In the genomic region with DNA sequence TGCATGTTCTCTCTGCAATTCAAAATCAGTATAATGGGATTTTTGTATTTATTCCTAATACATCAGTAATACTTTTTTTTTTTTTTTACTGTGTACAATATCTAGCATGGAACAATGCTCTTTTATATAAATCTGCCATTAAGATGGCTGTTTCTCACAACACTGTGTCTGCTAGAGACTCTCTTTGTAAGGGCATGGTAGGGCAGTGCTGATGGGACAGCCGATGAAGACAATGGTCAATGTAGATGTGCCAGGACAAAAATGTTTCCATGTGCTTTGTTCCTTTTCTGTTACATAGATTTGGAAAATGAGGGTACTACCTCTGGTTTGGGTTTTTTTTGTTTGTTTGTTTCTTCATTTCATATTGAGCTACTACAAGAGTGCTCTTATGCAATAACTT, we compare ENCODE assay signal across 28 cellular contexts.
DNase-seq lines count a peak whose midpoint lies in the region; ATAC-seq, FAIRE-seq and TF ChIP-seq lines count a peak whose summit lies in the region.
"Had no signal": no experiment of that assay in that cellular context is flagged by ENCODE, and none has a peak within 500 bp of the region (broad histone marks: within the 10 kb centered on the region; RNA-seq: fewer than 3 reads in every experiment).

No MANE protein-coding gene starts in this region.

- peaks cover 3 to 7% of the 10 kb centered on the region in 2 donors for H3K36me3 ChIP-seq in ascending aorta
- H3K36me3 ChIP-seq in smooth muscle cell (ENCODE audit: low read depth), result peaks cover 13% of the 10 kb centered on the region
- H3K36me3 ChIP-seq: WERI-Rb-1 had no signal

- peaks cover 19% of the 10 kb centered on the region for H3K4me1 ChIP-seq in A549
- H3K4me1 ChIP-seq in ascending aorta, result peaks cover 25 to 41% of the 10 kb centered on the region in 2 donors
- peaks cover 12% of the 10 kb centered on the region for H3K4me1 ChIP-seq in smooth muscle cell (ENCODE audit: low read depth)

- H3K36me3 Mint-ChIP-seq in WTC11, result no peaks in the 10 kb centered on the region
- H3K36me3 Mint-ChIP-seq: IgD-negative memory B cell, type B pancreatic cell had no signal

- CTCF ChIA-PET in A549 (lab: Yijun Ruan, JAX), result no interaction called here
- CTCF ChIA-PET in WTC11 (lab: Charles Lee), result interaction anchor here (1.3 kb wide), 1 partner anchor 22 kb away, joined by 3 read pairs; no protein-coding TSS in a partner anchor

- no peaks in the 10 kb centered on the region for H4K20me1 ChIP-seq in smooth muscle cell (ENCODE audit: low read depth)

- TF ChIP-seq CTCF in A549 (IDR thresholded peaks at IDR 0.05) (no peak), ascending aorta (IDR thresholded peaks at IDR 0.05) (no peak), smooth muscle cell (IDR thresholded peaks at IDR 0.05; ENCODE audit: borderline replicate concordance, insufficient read depth, poor library complexity, severe bottlenecking) (no peak), WTC11 (IDR thresholded peaks at IDR 0.05) (no peak)

- H3F3A ChIP-seq in smooth muscle cell (ENCODE audit: low read depth), result peaks cover 13% of the 10 kb centered on the region

- no peaks in the 10 kb centered on the region for H3K9me3 Mint-ChIP-seq in WTC11
- H3K9me3 Mint-ChIP-seq: activated CD4-positive, alpha-beta T cell treated with anti-CD3 and anti-CD28 coated beads, Interleukin-2, amount 10 ng/mL, durations not matched to agents 7 days and 5 days; activated naive CD4-positive, alpha-beta T cell treated with anti-CD3 and anti-CD28 coated beads for 36 hours; activated T-cell treated with anti-CD3 and anti-CD28 coated beads, Interleukin-2, amount 50 U/mL, for 72 hours; dendritic cell treated with granulocyte-macrophage colony-stimulating factor and Interleukin-4, amounts not matched to agents 40 ng/mL and 50 ng/mL, for 4 days; IgD-negative memory B cell; naive thymus-derived CD4-positive, alpha-beta T cell; type B pancreatic cell had no signal

- peak; percentile 39 for FAIRE-seq in A549 (lab: Jason Lieb, UNC)
- FAIRE-seq: endometrium had no signal

- DNase-seq in A549 (ENCODE audit: low read depth in 1 of 2, low spot score in 1 of 2) (no peak), ascending aorta (ENCODE audit: low spot score in 2 of 2) (no peak), medulla oblongata (ENCODE audit: extremely low spot score) (peak; percentile 38), smooth muscle cell (lab: John Stamatoyannopoulos, UW; ENCODE audit: unreplicated experiment) (no peak), WTC11 (ENCODE audit: low spot score) (no peak)
- DNase-seq: activated CD4-positive, alpha-beta T cell treated with anti-CD3 and anti-CD28 coated beads, Interleukin-2, amount 10 ng/mL, durations not matched to agents 7 days and 5 days; activated CD8-positive, alpha-beta memory T cell treated with anti-CD3 and anti-CD28 coated beads, Interleukin-2, amount 10 ng/mL, durations not matched to agents 7 days and 5 days; activated naive CD4-positive, alpha-beta T cell treated with anti-CD3 and anti-CD28 coated beads for 36 hours; activated T-cell treated with anti-CD3 and anti-CD28 coated beads, Interleukin-2, amount 50 U/mL, for 72 hours; BE2C; COR-L47; DND-41; naive thymus-derived CD4-positive, alpha-beta T cell; NCI-H1417; NCI-H2081 treated with DMSO at 0.1 percent for 48 hours; NCI-H345; NCI-H774; occipital lobe; retina; stimulated activated naive CD4-positive, alpha-beta T cell treated with Interleukin-2 at 50 U/mL for 16 hours; WERI-Rb-1 had no signal

- H3K4me3 ChIP-seq in A549, result no peak overlapping the region
- no peak overlapping the region for H3K4me3 ChIP-seq in ascending aorta
- no peak overlapping the region for H3K4me3 ChIP-seq in smooth muscle cell

- intact Hi-C loops in ascending aorta (cut with DNase I), result loop anchor here (5.0 kb wide), 1 partner anchor 92 kb away; no protein-coding TSS in a partner anchor

- no peak overlapping the region for H3K27ac ChIP-seq in A549
- peak overlapping the region; percentile 80 to 83 for H3K27ac ChIP-seq in ascending aorta
- peak overlapping the region; percentile 65 for H3K27ac ChIP-seq in smooth muscle cell (ENCODE audit: low read depth)
- H3K27ac ChIP-seq: WERI-Rb-1 had no signal

- no peaks in the 10 kb centered on the region for H3K27me3 Mint-ChIP-seq in WTC11 (ENCODE audit: low read depth)
- H3K27me3 Mint-ChIP-seq: activated CD8-positive, alpha-beta memory T cell treated with anti-CD3 and anti-CD28 coated beads, Interleukin-2, amount 10 ng/mL, durations not matched to agents 7 days and 5 days; dendritic cell treated with granulocyte-macrophage colony-stimulating factor and Interleukin-4, amounts not matched to agents 40 ng/mL and 50 ng/mL, for 4 days; type B pancreatic cell had no signal

- no peak for TF ChIP-seq POLR2A in A549 (IDR thresholded peaks at IDR 0.05; ENCODE audit: low read length)

- no peak for TF ChIP-seq RAD21 in A549 (conservative IDR thresholded peaks at IDR 0.05 in 1 of 2, IDR thresholded peaks at IDR 0.05 in 1 of 2)

- TF ChIP-seq EP300 in A549 (IDR thresholded peaks at IDR 0.05), result no peak

- POLR2A ChIA-PET in A549 (lab: Yijun Ruan, JAX), result no interaction called here
- POLR2A ChIA-PET in WTC11 (lab: Charles Lee), result no interaction called here

- H3K4me2 ChIP-seq in A549, result no peak overlapping the region
- no peak overlapping the region for H3K4me2 ChIP-seq in smooth muscle cell

- WGBS in A549 (ENCODE audit: missing lambda C conversion rate), result 96% methylated on average over 1 of the region's 1 CpG
- WGBS in smooth muscle cell (ENCODE audit: low lambda C conversion rate), result 97% methylated on average over 1 of the region's 1 CpG

- no peak overlapping the region for H2AFZ ChIP-seq in smooth muscle cell (ENCODE audit: low read depth)

- peaks cover 5% of the 10 kb centered on the region for H3K79me2 ChIP-seq in smooth muscle cell (ENCODE audit: low read depth)

- H3K9me3 ChIP-seq in A549 (no peaks in the 10 kb centered on the region), ascending aorta (no peaks in the 10 kb centered on the region), smooth muscle cell (replicated peaks; ENCODE audit: low read depth) (no peaks in the 10 kb centered on the region)
- H3K9me3 ChIP-seq: BE2C had no signal

- ATAC-seq in A549, result no peak
- no peak for ATAC-seq in GM18909 (IDR thresholded peaks at IDR 0.05; ENCODE audit: poor library complexity, unreplicated experiment)
- ATAC-seq in WTC11, result no peak
- no peak for ATAC-seq in GM18517 (IDR thresholded peaks at IDR 0.05; ENCODE audit: unreplicated experiment)
- ATAC-seq in HG03520 (IDR thresholded peaks at IDR 0.05; ENCODE audit: unreplicated experiment), result no peak
- ATAC-seq: activated CD8-positive, alpha-beta memory T cell treated with anti-CD3 and anti-CD28 coated beads, Interleukin-2, amount 10 ng/mL, durations not matched to agents 7 days and 5 days; activated T-cell treated with anti-CD3 and anti-CD28 coated beads, Interleukin-2, amount 50 U/mL, for 72 hours; naive thymus-derived CD4-positive, alpha-beta T cell had no signal

- H3K27me3 ChIP-seq in ascending aorta (no peaks in the 10 kb centered on the region), smooth muscle cell (ENCODE audit: low read depth) (no peaks in the 10 kb centered on the region)
- H3K27me3 ChIP-seq: BE2C had no signal

- H3K4me3 Mint-ChIP-seq in WTC11, result no peak overlapping the region
- H3K4me3 Mint-ChIP-seq: activated CD4-positive, alpha-beta T cell treated with anti-CD3 and anti-CD28 coated beads, Interleukin-2, amount 10 ng/mL, durations not matched to agents 7 days and 5 days; activated CD8-positive, alpha-beta memory T cell treated with anti-CD3 and anti-CD28 coated beads, Interleukin-2, amount 10 ng/mL, durations not matched to agents 7 days and 5 days; activated naive CD4-positive, alpha-beta T cell treated with anti-CD3 and anti-CD28 coated beads for 36 hours; activated T-cell treated with anti-CD3 and anti-CD28 coated beads, Interleukin-2, amount 50 U/mL, for 72 hours; dendritic cell treated with granulocyte-macrophage colony-stimulating factor and Interleukin-4, amounts not matched to agents 40 ng/mL and 50 ng/mL, for 4 days; IgD-negative memory B cell; naive thymus-derived CD4-positive, alpha-beta T cell; type B pancreatic cell had no signal

- peaks cover 6% of the 10 kb centered on the region for H3K4me1 Mint-ChIP-seq in WTC11
- H3K4me1 Mint-ChIP-seq: activated CD4-positive, alpha-beta T cell treated with anti-CD3 and anti-CD28 coated beads, Interleukin-2, amount 10 ng/mL, durations not matched to agents 7 days and 5 days; activated CD8-positive, alpha-beta memory T cell treated with anti-CD3 and anti-CD28 coated beads, Interleukin-2, amount 10 ng/mL, durations not matched to agents 7 days and 5 days; IgD-negative memory B cell had no signal

- no peak overlapping the region for H3K27ac Mint-ChIP-seq in WTC11
- H3K27ac Mint-ChIP-seq: activated CD4-positive, alpha-beta T cell treated with anti-CD3 and anti-CD28 coated beads, Interleukin-2, amount 10 ng/mL, durations not matched to agents 7 days and 5 days; activated CD8-positive, alpha-beta memory T cell treated with anti-CD3 and anti-CD28 coated beads, Interleukin-2, amount 10 ng/mL, durations not matched to agents 7 days and 5 days; activated naive CD4-positive, alpha-beta T cell treated with anti-CD3 and anti-CD28 coated beads for 36 hours; activated T-cell treated with anti-CD3 and anti-CD28 coated beads, Interleukin-2, amount 50 U/mL, for 72 hours; dendritic cell treated with granulocyte-macrophage colony-stimulating factor and Interleukin-4, amounts not matched to agents 40 ng/mL and 50 ng/mL, for 4 days; IgD-negative memory B cell; naive thymus-derived CD4-positive, alpha-beta T cell; type B pancreatic cell had no signal

- no peak overlapping the region for H3K9ac ChIP-seq in smooth muscle cell (ENCODE audit: low read depth)

TF ChIP-seq in WTC11, 78 proteins besides CTCF, POLR2A, EP300 and RAD21 (continues in another document):
- TF ChIP-seq NFE2L1 (CRISPR knock-in tag; IDR thresholded peaks at IDR 0.05) (no peak), ATF1 (CRISPR knock-in tag; IDR thresholded peaks at IDR 0.05) (no peak), NFYB (CRISPR knock-in tag; conservative IDR thresholded peaks at IDR 0.05; ENCODE audit: low read depth) (no peak), GRHL2 (CRISPR knock-in tag; IDR thresholded peaks at IDR 0.05; ENCODE audit: insufficient replicate concordance, severe bottlenecking) (no peak)
- TF ChIP-seq, protein P1, sequence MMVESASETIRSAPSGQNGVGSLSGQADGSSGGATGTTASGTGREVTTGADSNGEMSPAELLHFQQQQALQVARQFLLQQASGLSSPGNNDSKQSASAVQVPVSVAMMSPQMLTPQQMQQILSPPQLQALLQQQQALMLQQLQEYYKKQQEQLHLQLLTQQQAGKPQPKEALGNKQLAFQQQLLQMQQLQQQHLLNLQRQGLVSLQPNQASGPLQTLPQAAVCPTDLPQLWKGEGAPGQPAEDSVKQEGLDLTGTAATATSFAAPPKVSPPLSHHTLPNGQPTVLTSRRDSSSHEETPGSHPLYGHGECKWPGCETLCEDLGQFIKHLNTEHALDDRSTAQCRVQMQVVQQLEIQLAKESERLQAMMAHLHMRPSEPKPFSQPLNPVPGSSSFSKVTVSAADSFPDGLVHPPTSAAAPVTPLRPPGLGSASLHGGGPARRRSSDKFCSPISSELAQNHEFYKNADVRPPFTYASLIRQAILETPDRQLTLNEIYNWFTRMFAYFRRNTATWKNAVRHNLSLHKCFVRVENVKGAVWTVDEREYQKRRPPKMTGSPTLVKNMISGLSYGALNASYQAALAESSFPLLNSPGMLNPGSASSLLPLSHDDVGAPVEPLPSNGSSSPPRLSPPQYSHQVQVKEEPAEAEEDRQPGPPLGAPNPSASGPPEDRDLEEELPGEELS (CRISPR knock-in tag; IDR thresholded peaks at IDR 0.05), result no peak

Comparison
In these comparisons a context has a peak if more than half of its experiments do, and no peak if none do; other contexts are left out.
1. H3K27ac ChIP-seq: peak in ascending aorta (2 of 2) and smooth muscle cell (single experiment); none in A549 (0 of 2).